15 cellular contexts compared by ENCODE assay signal in the genomic region with DNA sequence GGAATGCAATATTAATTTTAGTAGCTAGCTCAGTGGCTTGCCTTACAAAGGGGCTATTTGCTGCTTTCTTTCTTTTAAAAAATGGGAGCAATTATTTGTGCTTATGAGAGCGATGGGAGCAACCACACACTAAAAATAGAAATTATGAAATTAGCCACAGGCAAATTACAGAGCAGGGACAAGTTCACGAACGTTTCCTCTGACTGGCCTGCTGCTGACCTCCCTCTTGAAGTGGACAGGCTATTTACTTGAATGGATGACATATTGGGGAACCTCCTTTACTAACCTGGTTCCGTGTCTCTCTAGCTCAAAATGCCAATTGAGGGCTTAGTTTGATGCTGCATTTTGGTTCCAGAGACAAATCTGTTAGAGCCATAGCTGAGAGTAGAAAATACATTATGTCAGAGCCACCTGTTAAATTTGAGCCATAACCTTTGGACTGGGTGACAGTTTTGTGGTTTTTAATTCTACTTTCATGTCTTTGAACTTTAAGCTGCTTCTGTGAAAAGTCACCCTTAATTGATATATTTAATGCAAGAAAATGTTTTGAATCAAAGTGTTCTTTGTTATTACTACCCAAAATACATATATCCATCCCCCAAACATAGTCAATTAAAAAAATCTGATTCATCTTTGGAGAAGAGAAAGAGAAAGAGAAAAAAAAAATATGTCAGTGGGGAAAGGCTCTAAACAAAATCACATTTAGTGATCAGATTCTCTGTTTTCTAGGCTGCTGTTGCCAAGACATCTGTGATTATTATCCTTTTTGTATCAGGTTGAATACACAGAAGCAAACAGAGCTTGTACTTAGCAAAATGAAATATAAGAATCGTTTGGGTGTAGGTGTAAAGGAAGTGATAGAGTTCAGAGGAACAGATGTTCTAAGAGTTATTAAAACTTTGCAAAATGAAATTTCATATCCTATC.
DNase-seq lines count a peak whose midpoint lies in the region; ATAC-seq and TF ChIP-seq lines count a peak whose summit lies in the region.
"Had no signal": no experiment of that assay in that cellular context is flagged by ENCODE, and none has a peak within 500 bp of the region (broad histone marks: within the 10 kb centered on the region; RNA-seq: fewer than 3 reads in every experiment).

No MANE protein-coding gene starts in this region.

- peak; percentile 42 for DNase-seq in NAMALWA (ENCODE audit: low spot score)
- DNase-seq in osteocyte (ENCODE audit: extremely low spot score, unreplicated experiment), result no peak
- DNase-seq in effector CD8-positive, alpha-beta T cell (lab: John Stamatoyannopoulos, UW), result no peak
- DNase-seq in activated T-helper 1 cell treated with anti-CD3 and anti-CD28 coated beads, Interleukin-12 subunit alpha, Interleukin-12 subunit beta, Interleukin-2, Interleukin-4 antibody, amounts not matched to agents 30 ng/mL and 10 ng/mL and 1 ng/mL, durations not matched to agents 14 hours and 24 hours and 36 hours (ENCODE audit: low spot score), result no peak
- DNase-seq in BE2C, result no peak
- DNase-seq: DMS153; naive thymus-derived CD8-positive, alpha-beta T cell; Peyer's patch; stimulated activated CD4-positive, alpha-beta T cell treated with anti-CD3 and anti-CD28 coated beads, Interleukin-15, amount 100 ng/mL, for 24 hours had no signal

- no peaks in the 10 kb centered on the region for H3K36me3 Mint-ChIP-seq in osteocyte (ENCODE audit: unreplicated experiment)
- H3K36me3 Mint-ChIP-seq in activated T-helper 1 cell treated with anti-CD3 and anti-CD28 coated beads, Interleukin-12 subunit alpha, Interleukin-12 subunit beta, Interleukin-2, Interleukin-4 antibody, amounts not matched to agents 30 ng/mL and 10 ng/mL and 1 ng/mL, durations not matched to agents 14 hours and 24 hours and 36 hours (ENCODE audit: low read depth), result no peaks in the 10 kb centered on the region
- H3K36me3 Mint-ChIP-seq: naive thymus-derived CD8-positive, alpha-beta T cell had no signal

- no peaks in the 10 kb centered on the region for H3K27me3 ChIP-seq in BE2C
- H3K27me3 ChIP-seq: cardiac muscle cell, esophagus muscularis mucosa, Peyer's patch had no signal

- H3K4me3 ChIP-seq in BE2C (ENCODE audit: low read depth, low read length), result no peak overlapping the region
- H3K4me3 ChIP-seq: cardiac muscle cell, esophagus muscularis mucosa, Peyer's patch had no signal

- H3K9me3 ChIP-seq in BE2C, result no peaks in the 10 kb centered on the region
- H3K9me3 ChIP-seq: esophagus muscularis mucosa, Peyer's patch had no signal

- ATAC-seq in GM18909 (IDR thresholded peaks at IDR 0.05; ENCODE audit: poor library complexity, unreplicated experiment) (peak; percentile 74), HG02571 (IDR thresholded peaks at IDR 0.05; ENCODE audit: unreplicated experiment) (peak; percentile 64)
- ATAC-seq: activated T-helper 17 cell treated with anti-CD3 and anti-CD28 coated beads, Interleukin-2, amount 50 U/mL, for 72 hours; naive thymus-derived CD8-positive, alpha-beta T cell had no signal

- H3K4me3 Mint-ChIP-seq in osteocyte (ENCODE audit: unreplicated experiment), result no peak overlapping the region
- H3K4me3 Mint-ChIP-seq in activated T-helper 1 cell treated with anti-CD3 and anti-CD28 coated beads, Interleukin-12 subunit alpha, Interleukin-12 subunit beta, Interleukin-2, Interleukin-4 antibody, amounts not matched to agents 30 ng/mL and 10 ng/mL and 1 ng/mL, durations not matched to agents 14 hours and 24 hours and 36 hours, result no peak overlapping the region
- H3K4me3 Mint-ChIP-seq: activated T-helper 17 cell treated with anti-CD3 and anti-CD28 coated beads, Interleukin-2, amount 50 U/mL, for 72 hours; naive thymus-derived CD8-positive, alpha-beta T cell; stimulated activated naive CD8-positive, alpha-beta T cell treated with anti-CD3 and anti-CD28 coated beads, Interleukin-15, Interleukin-2, amounts not matched to agents 100 ng/mL and 50 ng/mL, for 24 hours had no signal

- intact Hi-C loops in activated T-helper 1 cell treated with anti-CD3 and anti-CD28 coated beads, Interleukin-12 subunit alpha, Interleukin-12 subunit beta, Interleukin-2, Interleukin-4 antibody, amounts not matched to agents 30 ng/mL and 10 ng/mL and 1 ng/mL, durations not matched to agents 14 hours and 24 hours and 36 hours (cut with micrococcal nuclease), result no loop called here

- H3K27me3 Mint-ChIP-seq in osteocyte (ENCODE audit: unreplicated experiment), result no peaks in the 10 kb centered on the region
- peaks cover 4% of the 10 kb centered on the region for H3K27me3 Mint-ChIP-seq in activated T-helper 1 cell treated with anti-CD3 and anti-CD28 coated beads, Interleukin-12 subunit alpha, Interleukin-12 subunit beta, Interleukin-2, Interleukin-4 antibody, amounts not matched to agents 30 ng/mL and 10 ng/mL and 1 ng/mL, durations not matched to agents 14 hours and 24 hours and 36 hours (ENCODE audit: insufficient read depth)
- H3K27me3 Mint-ChIP-seq: stimulated activated naive CD8-positive, alpha-beta T cell treated with anti-CD3 and anti-CD28 coated beads, Interleukin-15, Interleukin-2, amounts not matched to agents 100 ng/mL and 50 ng/mL, for 24 hours had no signal

- H3K4me1 ChIP-seq in BE2C, result no peaks in the 10 kb centered on the region
- H3K4me1 ChIP-seq: Peyer's patch had no signal

- peaks cover 19% of the 10 kb centered on the region for H3K4me1 Mint-ChIP-seq in osteocyte (ENCODE audit: unreplicated experiment)
- H3K4me1 Mint-ChIP-seq in activated T-helper 1 cell treated with anti-CD3 and anti-CD28 coated beads, Interleukin-12 subunit alpha, Interleukin-12 subunit beta, Interleukin-2, Interleukin-4 antibody, amounts not matched to agents 30 ng/mL and 10 ng/mL and 1 ng/mL, durations not matched to agents 14 hours and 24 hours and 36 hours (ENCODE audit: low read depth), result peaks cover 12% of the 10 kb centered on the region
- H3K4me1 Mint-ChIP-seq: activated T-helper 17 cell treated with anti-CD3 and anti-CD28 coated beads, Interleukin-2, amount 50 U/mL, for 72 hours had no signal

- H3K9me3 Mint-ChIP-seq in osteocyte (ENCODE audit: unreplicated experiment), result no peaks in the 10 kb centered on the region
- no peaks in the 10 kb centered on the region for H3K9me3 Mint-ChIP-seq in activated T-helper 1 cell treated with anti-CD3 and anti-CD28 coated beads, Interleukin-12 subunit alpha, Interleukin-12 subunit beta, Interleukin-2, Interleukin-4 antibody, amounts not matched to agents 30 ng/mL and 10 ng/mL and 1 ng/mL, durations not matched to agents 14 hours and 24 hours and 36 hours
- H3K9me3 Mint-ChIP-seq: stimulated activated naive CD8-positive, alpha-beta T cell treated with anti-CD3 and anti-CD28 coated beads, Interleukin-15, Interleukin-2, amounts not matched to agents 100 ng/mL and 50 ng/mL, for 24 hours had no signal

- TF ChIP-seq CTCF in osteocyte (IDR thresholded peaks at IDR 0.05), result no peak
- TF ChIP-seq CTCF in BE2C (IDR thresholded peaks at IDR 0.05; ENCODE audit: low read depth, low read length), result no peak

- H3K27ac Mint-ChIP-seq in osteocyte (ENCODE audit: unreplicated experiment), result peak overlapping the region; percentile 2
- no peak overlapping the region for H3K27ac Mint-ChIP-seq in activated T-helper 1 cell treated with anti-CD3 and anti-CD28 coated beads, Interleukin-12 subunit alpha, Interleukin-12 subunit beta, Interleukin-2, Interleukin-4 antibody, amounts not matched to agents 30 ng/mL and 10 ng/mL and 1 ng/mL, durations not matched to agents 14 hours and 24 hours and 36 hours
- H3K27ac Mint-ChIP-seq: activated T-helper 17 cell treated with anti-CD3 and anti-CD28 coated beads, Interleukin-2, amount 50 U/mL, for 72 hours; naive thymus-derived CD8-positive, alpha-beta T cell; stimulated activated naive CD8-positive, alpha-beta T cell treated with anti-CD3 and anti-CD28 coated beads, Interleukin-15, Interleukin-2, amounts not matched to agents 100 ng/mL and 50 ng/mL, for 24 hours had no signal

- no peaks in the 10 kb centered on the region for H3K36me3 ChIP-seq in BE2C
- H3K36me3 ChIP-seq: cardiac muscle cell, esophagus muscularis mucosa, Peyer's patch had no signal
